ENCODE assay signal across 9 cellular contexts in genomic region chrX:17591741-17592110, GRCh38.
DNase-seq lines count a peak whose midpoint lies in the region; ATAC-seq and TF ChIP-seq lines count a peak whose summit lies in the region.
"Had no signal": no experiment of that assay in that cellular context is flagged by ENCODE, and none has a peak within 500 bp of the region (broad histone marks: within the 10 kb centered on the region; RNA-seq: fewer than 3 reads in every experiment).

No MANE protein-coding gene starts in this region.

- POLR2A ChIA-PET in naive thymus-derived CD8-positive, alpha-beta T cell (lab: Charles Lee) = no interaction called here

- peak; percentile 0 for DNase-seq in MV-4-11 (lab: John Stamatoyannopoulos, UW)
- DNase-seq in retina = peak; percentile 11
- DNase-seq in naive thymus-derived CD8-positive, alpha-beta T cell = no peak
- DNase-seq in DMS79 treated with DMSO at 0.1 percent for 48 hours (lab: John Stamatoyannopoulos, UW) = no peak
- DNase-seq in testis = no peak
- DNase-seq in GM10266 (ENCODE audit: extremely low spot score) = no peak

- H3K36me3 ChIP-seq in duodenal mucosa (ENCODE audit: control insufficient read depth in 1 of 2, insufficient read depth in 2 of 2, low read length in 2 of 2) = no peaks in the 10 kb centered on the region
- no peaks in the 10 kb centered on the region for H3K36me3 ChIP-seq in testis (ENCODE audit: low read depth, missing control alignments)

- H3K27me3 Mint-ChIP-seq in naive thymus-derived CD8-positive, alpha-beta T cell = peaks cover 0 to 2% (median 0%) of the 10 kb centered on the region in 5 donors
- H3K27me3 Mint-ChIP-seq: dendritic cell treated with granulocyte-macrophage colony-stimulating factor and Interleukin-4, amounts not matched to agents 40 ng/mL and 50 ng/mL, for 4 days had no signal

- no peaks in the 10 kb centered on the region for H3K36me3 Mint-ChIP-seq in naive thymus-derived CD8-positive, alpha-beta T cell

- H3K27ac Mint-ChIP-seq in naive thymus-derived CD8-positive, alpha-beta T cell = no peak overlapping the region
- H3K27ac Mint-ChIP-seq: dendritic cell treated with granulocyte-macrophage colony-stimulating factor and Interleukin-4, amounts not matched to agents 40 ng/mL and 50 ng/mL, for 4 days had no signal

- H3K9me3 ChIP-seq in duodenal mucosa (ENCODE audit: control insufficient read depth in 1 of 2, low read length in 2 of 2) (no peaks in the 10 kb centered on the region), testis (no peaks in the 10 kb centered on the region)

- ATAC-seq in GM18511 (IDR thresholded peaks at IDR 0.05; ENCODE audit: unreplicated experiment) = peak; percentile 48
- no peak for ATAC-seq in naive thymus-derived CD8-positive, alpha-beta T cell

- peaks cover 0 to 3% (median 0%) of the 10 kb centered on the region in 4 donors for H3K4me1 Mint-ChIP-seq in naive thymus-derived CD8-positive, alpha-beta T cell

- no peak for TF ChIP-seq POLR2A in testis (IDR thresholded peaks at IDR 0.05)

- WGBS in testis, 2 donors = 29 to 33% methylated on average over 4 of the region's 4 CpGs

- H3K4me1 ChIP-seq in duodenal mucosa (ENCODE audit: control insufficient read depth in 1 of 2, insufficient read depth in 2 of 2, low read length in 2 of 2) = peaks cover 17 to 30% of the 10 kb centered on the region in 2 donors
- H3K4me1 ChIP-seq in testis = peaks cover 5% of the 10 kb centered on the region

- H3K27me3 ChIP-seq in duodenal mucosa (ENCODE audit: control insufficient read depth in 1 of 2, insufficient read depth in 2 of 2, low read length in 2 of 2) (no peaks in the 10 kb centered on the region), testis (no peaks in the 10 kb centered on the region)

- H3K4me3 ChIP-seq in duodenal mucosa (ENCODE audit: low read depth in 1 of 2, low read length in 2 of 2) (peak overlapping the region; percentile 32 to 55), testis (no peak overlapping the region)

- no peak overlapping the region for H3K4me3 Mint-ChIP-seq in naive thymus-derived CD8-positive, alpha-beta T cell
- H3K4me3 Mint-ChIP-seq: dendritic cell treated with granulocyte-macrophage colony-stimulating factor and Interleukin-4, amounts not matched to agents 40 ng/mL and 50 ng/mL, for 4 days had no signal

- H3K9ac ChIP-seq in duodenal mucosa (ENCODE audit: low read depth in 1 of 2, low read length in 2 of 2) = no peak overlapping the region

- H3K27ac ChIP-seq in duodenal mucosa (ENCODE audit: low read depth, low read length) (no peak overlapping the region), testis (peak overlapping the region in 1 of 2 donors; percentile 66)

- TF ChIP-seq CTCF in testis (IDR thresholded peaks at IDR 0.05) = no peak
- TF ChIP-seq CTCF in GM10266 (IDR thresholded peaks at IDR 0.05; ENCODE audit: control insufficient read depth, insufficient read depth, low read depth, missing control alignments) = no peak

- intact Hi-C loops in testis (cut with DNase I; ENCODE audit: low total_unique reads) = no loop called here

- peaks cover 0 to 2% (median 0%) of the 10 kb centered on the region in 9 donors for H3K9me3 Mint-ChIP-seq in naive thymus-derived CD8-positive, alpha-beta T cell
- H3K9me3 Mint-ChIP-seq: dendritic cell treated with granulocyte-macrophage colony-stimulating factor and Interleukin-4, amounts not matched to agents 40 ng/mL and 50 ng/mL, for 4 days had no signal

Comparison
In these comparisons a context has a peak if more than half of its experiments do, and no peak if none do; other contexts are left out.
1. DNase-seq: peak in MV-4-11 (single experiment) and retina (single experiment); none in naive thymus-derived CD8-positive, alpha-beta T cell (0 of 10), DMS79 treated with DMSO at 0.1 percent for 48 hours (single experiment), testis (single experiment) and GM10266 (single experiment).
2. H3K4me3 ChIP-seq: peak in duodenal mucosa (2 of 2); none in testis (0 of 2).